ENCODE assay signal across 23 cellular contexts in the genomic region with DNA sequence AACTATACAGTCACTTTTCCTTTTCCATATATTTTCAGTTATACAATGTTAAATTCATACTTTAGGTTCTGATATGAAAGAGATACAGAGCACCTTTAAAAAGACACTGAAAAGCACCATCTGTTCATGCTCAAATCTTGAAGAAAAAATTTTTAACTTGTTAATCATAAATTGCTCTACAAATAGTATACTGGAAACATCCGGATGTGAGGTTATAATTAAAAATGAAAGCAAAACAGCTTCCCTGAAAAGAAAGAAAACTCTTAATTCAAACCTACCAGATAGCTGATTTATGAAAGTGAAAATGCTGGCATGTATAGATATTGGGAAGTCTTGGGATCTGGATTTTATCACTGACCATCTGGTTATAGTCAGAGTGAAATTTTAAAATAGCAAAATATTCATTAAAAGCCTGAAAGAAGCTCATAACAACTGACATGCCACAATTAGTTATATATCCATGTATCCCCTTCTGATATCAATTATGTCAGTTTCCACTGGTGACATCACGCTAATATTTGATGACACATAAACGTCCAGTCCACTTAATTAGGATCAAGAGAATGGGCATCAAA.
DNase-seq lines count a peak whose midpoint lies in the region; ATAC-seq and TF ChIP-seq lines count a peak whose summit lies in the region.
"Had no signal": no experiment of that assay in that cellular context is flagged by ENCODE, and none has a peak within 500 bp of the region (broad histone marks: within the 10 kb centered on the region; RNA-seq: fewer than 3 reads in every experiment).

No MANE protein-coding gene starts in this region.

- H3K4me1 ChIP-seq in left ventricle myocardium inferior: peaks cover 26% of the 10 kb centered on the region
- H3K4me1 ChIP-seq: transverse colon had no signal

- POLR2A ChIA-PET in RWPE1 (lab: Yijun Ruan, JAX; ENCODE audit: low non-redundant PET): no interaction called here

- peaks cover 4% of the 10 kb centered on the region for H3K9me3 ChIP-seq in left ventricle myocardium inferior (replicated peaks)
- H3K9me3 ChIP-seq: stomach, transverse colon had no signal

- H3K4me3 ChIP-seq in left ventricle myocardium inferior (no peak overlapping the region), fibroblast of mammary gland (ENCODE audit: control insufficient read depth, low read depth, low read length) (no peak overlapping the region)
- H3K4me3 ChIP-seq: neural progenitor cell, stomach, transverse colon had no signal

- H3K36me3 ChIP-seq in left ventricle myocardium inferior: no peaks in the 10 kb centered on the region
- H3K36me3 ChIP-seq: neural progenitor cell, stomach, transverse colon, WERI-Rb-1 had no signal

- DNase-seq in left ventricle myocardium inferior (no peak), Right ventricle myocardium inferior (ENCODE audit: missing footprints) (no peak), OCI-M1 (lab: John Stamatoyannopoulos, UW) (peak; percentile 85), fibroblast of mammary gland (ENCODE audit: low read depth) (peak; percentile 17), epidermal melanocyte (ENCODE audit: insufficient read length, low spot score) (no peak), dermis blood vessel endothelial cell (no peak), GDM1 (lab: John Stamatoyannopoulos, UW) (no peak), RWPE1 (ENCODE audit: low spot score) (no peak)
- DNase-seq: 8988T; activated CD4-positive, alpha-beta T cell treated with anti-CD3 and anti-CD28 coated beads, Interleukin-2, amount 10 ng/mL, durations not matched to agents 7 days and 5 days; activated CD8-positive, alpha-beta memory T cell treated with anti-CD3 and anti-CD28 coated beads, Interleukin-2, amount 10 ng/mL, durations not matched to agents 7 days and 5 days; activated naive CD4-positive, alpha-beta T cell treated with anti-CD3 and anti-CD28 coated beads for 36 hours; activated T-cell treated with anti-CD3 and anti-CD28 coated beads, Interleukin-2, amount 50 U/mL, for 72 hours; amniotic stem cell; DMS79; mammary epithelial cell; NCI-H1694; stimulated activated CD4-positive, alpha-beta T cell treated with anti-CD3 and anti-CD28 coated beads, Interleukin-15, amount 100 ng/mL, for 24 hours; stomach; transverse colon; WERI-Rb-1 had no signal

- H3K27me3 ChIP-seq in left ventricle myocardium inferior (ENCODE audit: low read depth): no peaks in the 10 kb centered on the region
- H3K27me3 ChIP-seq: neural progenitor cell, stomach, transverse colon had no signal

- intact Hi-C loops in left ventricle myocardium inferior (cut with micrococcal nuclease): no loop called here
- intact Hi-C loops in Right ventricle myocardium inferior (cut with DNase I): no loop called here

- H3K27ac ChIP-seq in left ventricle myocardium inferior (replicated peaks) (peak overlapping the region; percentile 40), RWPE1 (no peak overlapping the region)
- H3K27ac ChIP-seq: neural progenitor cell, stomach, transverse colon, WERI-Rb-1 had no signal

- ATAC-seq in Right ventricle myocardium inferior: no peak
- ATAC-seq: activated CD8-positive, alpha-beta memory T cell treated with anti-CD3 and anti-CD28 coated beads, Interleukin-2, amount 10 ng/mL, durations not matched to agents 7 days and 5 days; activated T-cell treated with anti-CD3 and anti-CD28 coated beads, Interleukin-2, amount 50 U/mL, for 72 hours; sciatic nerve had no signal

- TF ChIP-seq CTCF in left ventricle myocardium inferior (IDR thresholded peaks at IDR 0.05; ENCODE audit: borderline replicate concordance) (no peak), fibroblast of mammary gland (conservative IDR thresholded peaks at IDR 0.05; ENCODE audit: control insufficient read depth, insufficient read depth, low read depth, low read length) (no peak), RWPE1 (conservative IDR thresholded peaks at IDR 0.05; ENCODE audit: low read depth) (no peak)

- CTCF ChIA-PET in RWPE1 (lab: Yijun Ruan, JAX): interaction anchor here (0.7 kb wide), 1 partner anchor 14 kb away, joined by 3 read pairs; no protein-coding TSS in a partner anchor

Comparison
In these comparisons a context has a peak if more than half of its experiments do, and no peak if none do; other contexts are left out.
1. DNase-seq: peak in OCI-M1 (single experiment) and fibroblast of mammary gland (single experiment); none in left ventricle myocardium inferior (single experiment), Right ventricle myocardium inferior (single experiment), epidermal melanocyte (single experiment), dermis blood vessel endothelial cell (single experiment), GDM1 (single experiment) and RWPE1 (single experiment).